ENCODE assay signal across 8 cellular contexts in genomic region chr15:48810414-48811324, GRCh38. TPM values are rescaled to one million over a fixed set of nuclear protein-coding genes. Genes with fewer than 3 reads are reported as not detected.
DNase-seq lines count a peak whose midpoint lies in the region; ATAC-seq and TF ChIP-seq lines count a peak whose summit lies in the region.

TSS of gene CEP152 (minus strand) at chr15:48811069. CDS start at chr15:48805649, 5,420 bp downstream.

- H4K20me1 ChIP-seq in H9 (ENCODE audit: control insufficient read depth, insufficient read depth, insufficient read length) = no peaks in the 10 kb centered on the region

- no peaks in the 10 kb centered on the region for H3K79me2 ChIP-seq in H9 (ENCODE audit: insufficient read depth, low read length)

- H2AK5ac ChIP-seq in H9 (ENCODE audit: insufficient read length, low read length) = no peak within 1 kb of the TSS

- H4K5ac ChIP-seq in H9 (ENCODE audit: insufficient read length, low read depth, low read length) = no peak within 1 kb of the TSS

- no peaks in the 10 kb centered on the region; the same call in none of the 2 replicates for H3K27me3 Mint-ChIP-seq in H9 (ENCODE audit: low read depth)
- H3K27me3 Mint-ChIP-seq in activated T-helper 2 cell treated with anti-CD3 and anti-CD28 coated beads, Interferon-gamma antibody, Interleukin-2, Interleukin-4, amounts not matched to agents 10 μg/mL and 5 μg/mL and 100 μg/mL, durations not matched to agents 14 hours and 24 hours and 36 hours (ENCODE audit: low read depth) = peaks cover 11% of the 10 kb centered on the region
- H3K27me3 Mint-ChIP-seq in natural killer cell treated with Interleukin-12 subunit alpha and Interleukin-12 subunit beta and Interleukin-15 and Interleukin-18, amount 100 ng/mL, for 72 hours = peaks cover 7 to 13% of the 10 kb centered on the region in 2 donors

- no peak within 1 kb of the TSS for H4K8ac ChIP-seq in H9 (replicated peaks; ENCODE audit: insufficient read length, low read depth, low read length)

- H3K4me1 Mint-ChIP-seq in H9 = peaks cover 25 to 26% of the 10 kb centered on the region in 2 experiments
- peaks cover 31% of the 10 kb centered on the region for H3K4me1 Mint-ChIP-seq in activated T-helper 2 cell treated with anti-CD3 and anti-CD28 coated beads, Interferon-gamma antibody, Interleukin-2, Interleukin-4, amounts not matched to agents 10 μg/mL and 5 μg/mL and 100 μg/mL, durations not matched to agents 14 hours and 24 hours and 36 hours (ENCODE audit: low read depth)
- peaks cover 24 to 30% of the 10 kb centered on the region in 2 donors for H3K4me1 Mint-ChIP-seq in natural killer cell treated with Interleukin-12 subunit alpha and Interleukin-12 subunit beta and Interleukin-15 and Interleukin-18, amount 100 ng/mL, for 72 hours (ENCODE audit: low read depth in 2 of 2)

- no peaks in the 10 kb centered on the region for H3K9me3 ChIP-seq in ES-I3 (ENCODE audit: control insufficient read depth, insufficient read depth, low read length)
- no peaks in the 10 kb centered on the region for H3K9me3 ChIP-seq in H9 (ENCODE audit: control insufficient read depth, low read depth, low read length)

- no peak within 1 kb of the TSS for H2BK12ac ChIP-seq in H9 (ENCODE audit: insufficient read length, low read depth, low read length)

- peak within 1 kb of the TSS; percentile 89 for H3K9ac ChIP-seq in ES-I3 (ENCODE audit: low read depth, low read length)
- peak within 1 kb of the TSS; percentile 60 for H3K9ac ChIP-seq in H9 (ENCODE audit: extremely low read depth, insufficient read length, low read length)

- H3K79me1 ChIP-seq in H9 (ENCODE audit: insufficient read depth, low read depth, low read length, poor library complexity, severe bottlenecking) = no peaks in the 10 kb centered on the region

- H3T11ph ChIP-seq in H9 (ENCODE audit: low read length) = no peak within 1 kb of the TSS

- H3K18ac ChIP-seq in H9 (ENCODE audit: insufficient read length, low read depth, low read length) = peak within 1 kb of the TSS; percentile 2

- peak within 1 kb of the TSS; percentile 11 for H2AFZ ChIP-seq in H9 (ENCODE audit: low read length)

- H3K36me3 ChIP-seq in ES-I3 (ENCODE audit: insufficient read depth, low read length) = no peaks in the 10 kb centered on the region

- H3K4me3 Mint-ChIP-seq in H9 = peak within 1 kb of the TSS; percentile 92 to 97
- peak within 1 kb of the TSS; percentile 97 for H3K4me3 Mint-ChIP-seq in activated T-helper 2 cell treated with anti-CD3 and anti-CD28 coated beads, Interferon-gamma antibody, Interleukin-2, Interleukin-4, amounts not matched to agents 10 μg/mL and 5 μg/mL and 100 μg/mL, durations not matched to agents 14 hours and 24 hours and 36 hours (ENCODE audit: low read depth)
- peak within 1 kb of the TSS; percentile 94 for H3K4me3 Mint-ChIP-seq in natural killer cell treated with Interleukin-12 subunit alpha and Interleukin-12 subunit beta and Interleukin-15 and Interleukin-18, amount 100 ng/mL, for 72 hours

- no peak within 1 kb of the TSS for H3K56ac ChIP-seq in H9 (ENCODE audit: insufficient read length, low read depth, low read length)

- H3K27ac Mint-ChIP-seq in H9 = peak within 1 kb of the TSS; percentile 47 to 98 (median 98); a peak in 6 of 7 replicates
- peak within 1 kb of the TSS; percentile 97 for H3K27ac Mint-ChIP-seq in activated T-helper 2 cell treated with anti-CD3 and anti-CD28 coated beads, Interferon-gamma antibody, Interleukin-2, Interleukin-4, amounts not matched to agents 10 μg/mL and 5 μg/mL and 100 μg/mL, durations not matched to agents 14 hours and 24 hours and 36 hours
- H3K27ac Mint-ChIP-seq in natural killer cell treated with Interleukin-12 subunit alpha and Interleukin-12 subunit beta and Interleukin-15 and Interleukin-18, amount 100 ng/mL, for 72 hours = peak within 1 kb of the TSS; percentile 92 to 94

- H2BK5ac ChIP-seq in H9 (ENCODE audit: insufficient read length, low read length) = no peak within 1 kb of the TSS

- no CpG with 5 or more reads among the region's 51 CpGs for WGBS in H9 (ENCODE audit: extremely low coverage, insufficient read length, low lambda C conversion rate)

- no peaks in the 10 kb centered on the region for H3K36me3 Mint-ChIP-seq in H9 (ENCODE audit: insufficient read depth in 1 of 3, low read depth in 3 of 3)
- H3K36me3 Mint-ChIP-seq in activated T-helper 2 cell treated with anti-CD3 and anti-CD28 coated beads, Interferon-gamma antibody, Interleukin-2, Interleukin-4, amounts not matched to agents 10 μg/mL and 5 μg/mL and 100 μg/mL, durations not matched to agents 14 hours and 24 hours and 36 hours (ENCODE audit: low read depth) = peaks cover 4% of the 10 kb centered on the region
- peaks cover under 1% of the 10 kb centered on the region for H3K36me3 Mint-ChIP-seq in natural killer cell treated with Interleukin-12 subunit alpha and Interleukin-12 subunit beta and Interleukin-15 and Interleukin-18, amount 100 ng/mL, for 72 hours

- no peaks in the 10 kb centered on the region for H3K27me3 ChIP-seq in H9 (ENCODE audit: insufficient read depth, low read length)

- peak within 1 kb of the TSS; percentile 96 for H3K4me3 ChIP-seq in fibroblast of pulmonary artery (replicated peaks; ENCODE audit: low read depth, low read length)

- no peaks in the 10 kb centered on the region for H3K9me3 Mint-ChIP-seq in H9
- no peaks in the 10 kb centered on the region for H3K9me3 Mint-ChIP-seq in activated T-helper 2 cell treated with anti-CD3 and anti-CD28 coated beads, Interferon-gamma antibody, Interleukin-2, Interleukin-4, amounts not matched to agents 10 μg/mL and 5 μg/mL and 100 μg/mL, durations not matched to agents 14 hours and 24 hours and 36 hours
- no peaks in the 10 kb centered on the region for H3K9me3 Mint-ChIP-seq in natural killer cell treated with Interleukin-12 subunit alpha and Interleukin-12 subunit beta and Interleukin-15 and Interleukin-18, amount 100 ng/mL, for 72 hours

- intact Hi-C loops in activated T-helper 2 cell treated with anti-CD3 and anti-CD28 coated beads, Interferon-gamma antibody, Interleukin-2, Interleukin-4, amounts not matched to agents 10 μg/mL and 5 μg/mL and 100 μg/mL, durations not matched to agents 14 hours and 24 hours and 36 hours (cut with micrococcal nuclease) = loop anchor here (2.0 to 10.0 kb wide), 4 partner anchors 67 to 476 kb away; partner anchors contain the start of genes COPS2, DUT and EID1

- H3K4me2 ChIP-seq in H9 (ENCODE audit: insufficient read depth, insufficient read length, low read length) = peak within 1 kb of the TSS; percentile 70

- no peak within 1 kb of the TSS for H3K27ac ChIP-seq in H9 (ENCODE audit: insufficient read length, low read depth, low read length)

- H2BK20ac ChIP-seq in H9 (ENCODE audit: low read depth, low read length, poor library complexity, severe bottlenecking) = no peak within 1 kb of the TSS

- peak; percentile 100 for DNase-seq in H9
- peak; percentile 100 for DNase-seq in M059J (ENCODE audit: low read depth)
- peak; percentile 99 for DNase-seq in activated T-helper 2 cell treated with anti-CD3 and anti-CD28 coated beads, Interferon-gamma antibody, Interleukin-2, Interleukin-4, amounts not matched to agents 10 μg/mL and 5 μg/mL and 100 μg/mL, durations not matched to agents 14 hours and 24 hours and 36 hours (ENCODE audit: low spot score)
- peak; percentile 100 for DNase-seq in fibroblast of pulmonary artery (ENCODE audit: low read depth)
- peak; percentile 99 for DNase-seq in natural killer cell treated with Interleukin-12 subunit alpha and Interleukin-12 subunit beta and Interleukin-15 and Interleukin-18, amount 100 ng/mL, for 72 hours (ENCODE audit: low spot score)
- DNase-seq in stimulated activated naive CD4-positive, alpha-beta T cell treated with Interleukin-2 at 50 U/mL for 16 hours (lab: John Stamatoyannopoulos, UW) = peak; percentile 99

- H3K14ac ChIP-seq in H9 (ENCODE audit: insufficient read depth, low read length) = peak within 1 kb of the TSS; percentile 77; the same call in 1 of the 2 replicates

- no peak within 1 kb of the TSS for H2BK15ac ChIP-seq in H9 (ENCODE audit: low read depth, low read length)

- H4K91ac ChIP-seq in H9 (ENCODE audit: insufficient read length, low read depth, low read length) = no peak within 1 kb of the TSS

- peaks cover 8% of the 10 kb centered on the region; the same call in 1 of the 2 replicates for H3K4me1 ChIP-seq in ES-I3 (ENCODE audit: insufficient read depth, low read length)
- no peaks in the 10 kb centered on the region; the same call in 1 of the 2 replicates for H3K4me1 ChIP-seq in H9 (ENCODE audit: insufficient read depth, low read length)

- peak; percentile 98 to 99 for ATAC-seq in natural killer cell treated with Interleukin-12 subunit alpha and Interleukin-12 subunit beta and Interleukin-15 and Interleukin-18, amount 100 ng/mL, for 72 hours

- TF ChIP-seq CTCF in H9 (conservative IDR thresholded peaks at IDR 0.05) = no peak
- TF ChIP-seq CTCF in fibroblast of pulmonary artery (IDR thresholded peaks at IDR 0.05; ENCODE audit: low read length, missing control alignments) = no peak

- no peak within 1 kb of the TSS for H3K23ac ChIP-seq in H9 (ENCODE audit: insufficient read length, low read depth, low read length)

- peaks cover 7% of the 10 kb centered on the region for H3K23me2 ChIP-seq in H9 (ENCODE audit: insufficient read length, low read depth, low read length, poor library complexity, severe bottlenecking)

- peak; percentile 83 for TF ChIP-seq POLR2A in Raji (IDR thresholded peaks at IDR 0.05; ENCODE audit: insufficient read depth, low read depth, low read length)

- H2BK120ac ChIP-seq in H9 (ENCODE audit: low read depth, low read length, poor library complexity, severe bottlenecking) = no peak within 1 kb of the TSS

- no peak within 1 kb of the TSS for H3K4ac ChIP-seq in H9 (ENCODE audit: low read depth, low read length)

RNA-seq across cellular contexts. Expression of gene CEP152, which starts in this region (rescaled TPM):
- 10.9 TPM in 2 replicates for total RNA-seq in H9 (2021)
- 16.5 and 19.2 TPM in 2 replicates for total RNA-seq in M059J (2014; rRNA removed; shearing (Covaris generic))
- 26.2 and 29.2 TPM in 2 replicates for total RNA-seq in activated T-helper 2 cell treated with anti-CD3 and anti-CD28 coated beads, Interferon-gamma antibody, Interleukin-2, Interleukin-4, amounts not matched to agents 10 μg/mL and 5 μg/mL and 100 μg/mL, durations not matched to agents 14 hours and 24 hours and 36 hours
- 10 to 100 TPM; 16.8 to 42.7 TPM for total RNA-seq in natural killer cell treated with Interleukin-12 subunit alpha and Interleukin-12 subunit beta and Interleukin-15 and Interleukin-18, amount 100 ng/mL, for 72 hours
